ENCODE assay signal across 10 cellular contexts in genomic region chr6:84284428-84285033, GRCh38. TPM values are rescaled to one million over a fixed set of nuclear protein-coding genes. Genes with fewer than 3 reads are reported as not detected.
DNase-seq lines count a peak whose midpoint lies in the region; ATAC-seq, FAIRE-seq and TF ChIP-seq lines count a peak whose summit lies in the region.
"Had no signal": no experiment of that assay in that cellular context is flagged by ENCODE, and none has a peak within 500 bp of the region (broad histone marks: within the 10 kb centered on the region; RNA-seq: fewer than 3 reads in every experiment).

No MANE protein-coding gene starts in this region.

- H3K4me3 Mint-ChIP-seq in astrocyte (ENCODE audit: unreplicated experiment) (no peak overlapping the region), nephron progenitor cell (no peak overlapping the region)
- H3K4me3 Mint-ChIP-seq: activated naive CD4-positive, alpha-beta T cell treated with anti-CD3 and anti-CD28 coated beads, Interleukin-2, amount 10 ng/mL, durations not matched to agents 7 days and 5 days; memory B cell had no signal

- ATAC-seq in GM18498 (IDR thresholded peaks at IDR 0.05; ENCODE audit: unreplicated experiment), result peak; percentile 72
- ATAC-seq in HG03442 (IDR thresholded peaks at IDR 0.05; ENCODE audit: unreplicated experiment), result peak; percentile 50
- no peak for ATAC-seq in left cardiac atrium
- ATAC-seq in GM21423 (IDR thresholded peaks at IDR 0.05; ENCODE audit: unreplicated experiment), result no peak

- H3K36me3 Mint-ChIP-seq in astrocyte (ENCODE audit: low read depth, unreplicated experiment) (no peaks in the 10 kb centered on the region), nephron progenitor cell (ENCODE audit: low read depth) (peaks cover 7% of the 10 kb centered on the region)
- H3K36me3 Mint-ChIP-seq: activated naive CD4-positive, alpha-beta T cell treated with anti-CD3 and anti-CD28 coated beads, Interleukin-2, amount 10 ng/mL, durations not matched to agents 7 days and 5 days; memory B cell had no signal

- peaks cover 4% of the 10 kb centered on the region for H3K4me1 ChIP-seq in astrocyte (ENCODE audit: insufficient read depth, low read length)

- no peaks in the 10 kb centered on the region for H3K79me2 ChIP-seq in astrocyte (ENCODE audit: insufficient read depth, low read length)

- H3K4me1 Mint-ChIP-seq in astrocyte (ENCODE audit: low read depth, unreplicated experiment) (peaks cover 9% of the 10 kb centered on the region), nephron progenitor cell (peaks cover 6% of the 10 kb centered on the region)
- H3K4me1 Mint-ChIP-seq: activated naive CD4-positive, alpha-beta T cell treated with anti-CD3 and anti-CD28 coated beads, Interleukin-2, amount 10 ng/mL, durations not matched to agents 7 days and 5 days; memory B cell had no signal

- no peaks in the 10 kb centered on the region for H3K36me3 ChIP-seq in astrocyte (ENCODE audit: insufficient read depth, low read length)

- no peak overlapping the region for H3K27ac ChIP-seq in astrocyte (ENCODE audit: low read depth, low read length)

- no peak overlapping the region for H3K9ac ChIP-seq in astrocyte (ENCODE audit: low read length)

- H3K27me3 Mint-ChIP-seq in astrocyte (ENCODE audit: low read depth, unreplicated experiment) (no peaks in the 10 kb centered on the region), nephron progenitor cell (ENCODE audit: low read depth, poor library complexity) (peaks cover 7% of the 10 kb centered on the region)
- H3K27me3 Mint-ChIP-seq: activated naive CD4-positive, alpha-beta T cell treated with anti-CD3 and anti-CD28 coated beads, Interleukin-2, amount 10 ng/mL, durations not matched to agents 7 days and 5 days had no signal

- peaks cover 2% of the 10 kb centered on the region for H3K9me3 Mint-ChIP-seq in astrocyte (ENCODE audit: unreplicated experiment)
- peaks cover 11% of the 10 kb centered on the region for H3K9me3 Mint-ChIP-seq in nephron progenitor cell

- FAIRE-seq in astrocyte (lab: Jason Lieb, UNC), result no peak

- intact Hi-C loops in left cardiac atrium (cut with DNase I), result no loop called here

- no peaks in the 10 kb centered on the region for H4K20me1 ChIP-seq in astrocyte (ENCODE audit: insufficient read depth, low read length)

- no peak overlapping the region for H2AFZ ChIP-seq in astrocyte (ENCODE audit: low read depth, low read length)

- DNase-seq in astrocyte (ENCODE audit: low read depth), result no peak
- no peak for DNase-seq in nephron progenitor cell
- DNase-seq in left cardiac atrium, result no peak
- no peak for DNase-seq in NOMO-1 treated with DMSO at 0.1 percent for 48 hours (lab: John Stamatoyannopoulos, UW; ENCODE audit: unreplicated experiment)
- DNase-seq in RKO (ENCODE audit: low spot score), result no peak
- DNase-seq: activated naive CD4-positive, alpha-beta T cell treated with anti-CD3 and anti-CD28 coated beads, Interleukin-2, amount 10 ng/mL, durations not matched to agents 7 days and 5 days had no signal

- H3K27me3 ChIP-seq in astrocyte (ENCODE audit: insufficient read depth, low read length), result no peaks in the 10 kb centered on the region

- peak; percentile 14 for TF ChIP-seq CTCF in astrocyte (IDR thresholded peaks at IDR 0.05; ENCODE audit: insufficient read depth, low read depth, low read length)
- peak; percentile 62 for TF ChIP-seq CTCF in nephron progenitor cell (IDR thresholded peaks at IDR 0.05)

- no peaks in the 10 kb centered on the region for H3K9me3 ChIP-seq in astrocyte (ENCODE audit: insufficient read depth, low read depth, low read length)

- no peak overlapping the region for H3K4me2 ChIP-seq in astrocyte (ENCODE audit: low read length)

- H3K27ac Mint-ChIP-seq in astrocyte (ENCODE audit: unreplicated experiment) (no peak overlapping the region), nephron progenitor cell (no peak overlapping the region)
- H3K27ac Mint-ChIP-seq: activated naive CD4-positive, alpha-beta T cell treated with anti-CD3 and anti-CD28 coated beads, Interleukin-2, amount 10 ng/mL, durations not matched to agents 7 days and 5 days; memory B cell had no signal

- no peak overlapping the region for H3K4me3 ChIP-seq in astrocyte (ENCODE audit: insufficient read depth, low read depth, low read length)

RNA-seq across cellular contexts. Expression of gene CEP162, which starts 57.1 kb away (rescaled TPM):
- total RNA-seq in astrocyte (6.3 and 6.9 TPM in 2 replicates), left cardiac atrium (1 to 10 TPM; 5.2 to 5.5 TPM)

Comparison
In these comparisons a context has a peak if more than half of its experiments do, and no peak if none do; other contexts are left out.
1. ATAC-seq: peak in GM18498 (single experiment) and HG03442 (single experiment); none in left cardiac atrium (0 of 2) and GM21423 (single experiment).